ENCODE assay signal across 27 cellular contexts in the genomic region with DNA sequence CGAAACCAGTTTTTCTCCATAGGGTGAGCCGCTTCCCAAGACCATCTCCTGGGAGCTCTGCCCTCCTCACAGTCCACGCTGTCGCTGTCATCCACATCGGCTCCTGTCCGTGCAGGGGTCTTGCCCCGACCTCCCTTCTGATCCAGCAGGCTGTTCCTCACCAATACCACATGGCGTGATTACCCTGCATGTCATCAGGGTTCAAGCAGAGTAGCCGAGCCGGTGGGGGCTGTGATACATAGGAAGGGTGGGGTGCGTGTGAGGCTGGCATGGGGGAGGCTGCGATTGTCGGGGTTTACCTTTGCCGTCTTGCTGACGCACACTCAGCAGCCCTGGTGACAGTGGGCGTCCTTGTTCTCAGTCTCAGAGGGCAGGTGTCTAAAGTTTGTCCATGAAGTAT. TPM values are rescaled to one million over a fixed set of nuclear protein-coding genes. Genes with fewer than 3 reads are reported as not detected.
"Had no signal": no experiment of that assay in that cellular context is flagged by ENCODE, and none has a peak within 500 bp of the region (broad histone marks: within the 10 kb centered on the region; RNA-seq: fewer than 3 reads in every experiment).

No MANE protein-coding gene starts in this region.

- H3K4me1 Mint-ChIP-seq: immature natural killer cell; stimulated activated effector memory CD8-positive, alpha-beta T cell treated with anti-CD3 and anti-CD28 coated beads, Interleukin-12 subunit alpha, Interleukin-12 subunit beta, amount 100 ng/mL, for 72 hours; stimulated activated naive CD8-positive, alpha-beta T cell treated with anti-CD3 and anti-CD28 coated beads, Interleukin-15, amount 100 ng/mL, for 72 hours had no signal

- FAIRE-seq: small intestine, TTC549 had no signal

- DNase-seq: activated CD4-positive, alpha-beta T cell treated with anti-CD3 and anti-CD28 coated beads, Interleukin-2, amount 10 ng/mL, durations not matched to agents 7 days and 5 days; activated CD4-positive, CD25-positive, alpha-beta regulatory T cell treated with anti-CD3 and anti-CD28 coated beads, Interleukin-2, amount 50 U/mL, for 72 hours; activated CD8-positive, alpha-beta T cell treated with anti-CD3 and anti-CD28 coated beads, Interleukin-2, amount 10 ng/mL, durations not matched to agents 7 days and 5 days; activated gamma-delta T cell treated with Interleukin-2 at 50 U/mL for 16 hours; amygdala; dermis blood vessel endothelial cell; effector CD8-positive, alpha-beta T cell; erythroblast; foreskin fibroblast; glutamatergic neuron; immature natural killer cell; left ventricle myocardium superior; nephron progenitor cell; right lobe of liver; small intestine; stimulated activated CD4-positive, alpha-beta T cell treated with anti-CD3 and anti-CD28 coated beads, Interleukin-2, amount 100 ng/mL, for 24 hours; stimulated activated naive CD8-positive, alpha-beta T cell treated with anti-CD3 and anti-CD28 coated beads, Interleukin-15, amount 100 ng/mL, for 72 hours; uterus; WERI-Rb-1 had no signal

- H3K4me3 Mint-ChIP-seq: activated CD4-positive, alpha-beta T cell treated with anti-CD3 and anti-CD28 coated beads, Interleukin-2, amount 10 ng/mL, durations not matched to agents 7 days and 5 days; activated CD8-positive, alpha-beta T cell treated with anti-CD3 and anti-CD28 coated beads, Interleukin-2, amount 10 ng/mL, durations not matched to agents 7 days and 5 days; activated naive CD8-positive, alpha-beta T cell; activated T-helper 1 cell treated with anti-CD3 and anti-CD28 coated beads, Interleukin-12 subunit alpha, Interleukin-12 subunit beta, Interleukin-2, Interleukin-4 antibody, amounts not matched to agents 30 ng/mL and 10 ng/mL and 1 ng/mL, durations not matched to agents 14 hours and 24 hours and 36 hours; immature natural killer cell; nephron progenitor cell; stimulated activated effector memory CD8-positive, alpha-beta T cell treated with anti-CD3 and anti-CD28 coated beads, Interleukin-12 subunit alpha, Interleukin-12 subunit beta, amount 100 ng/mL, for 72 hours; stimulated activated naive CD8-positive, alpha-beta T cell treated with anti-CD3 and anti-CD28 coated beads, Interleukin-15, amount 100 ng/mL, for 72 hours had no signal

- H3K36me3 ChIP-seq: cardiac muscle cell, right lobe of liver, suprapubic skin, tibial nerve, uterus, WERI-Rb-1 had no signal

- H3K27me3 ChIP-seq: cardiac muscle cell, hepatocyte, right lobe of liver, suprapubic skin had no signal

- H3K36me3 Mint-ChIP-seq: activated naive CD8-positive, alpha-beta T cell; immature natural killer cell; stimulated activated effector memory CD8-positive, alpha-beta T cell treated with anti-CD3 and anti-CD28 coated beads, Interleukin-12 subunit alpha, Interleukin-12 subunit beta, amount 100 ng/mL, for 72 hours had no signal

- H3K4me3 ChIP-seq: cardiac muscle cell, hepatocyte, right lobe of liver, suprapubic skin, tibial nerve, uterus had no signal

- H3K27ac Mint-ChIP-seq: activated CD4-positive, alpha-beta T cell treated with anti-CD3 and anti-CD28 coated beads, Interleukin-2, amount 10 ng/mL, durations not matched to agents 7 days and 5 days; activated CD8-positive, alpha-beta T cell treated with anti-CD3 and anti-CD28 coated beads, Interleukin-2, amount 10 ng/mL, durations not matched to agents 7 days and 5 days; activated naive CD8-positive, alpha-beta T cell; activated T-helper 1 cell treated with anti-CD3 and anti-CD28 coated beads, Interleukin-12 subunit alpha, Interleukin-12 subunit beta, Interleukin-2, Interleukin-4 antibody, amounts not matched to agents 30 ng/mL and 10 ng/mL and 1 ng/mL, durations not matched to agents 14 hours and 24 hours and 36 hours; nephron progenitor cell had no signal

- ATAC-seq: activated CD8-positive, alpha-beta T cell treated with anti-CD3 and anti-CD28 coated beads, Interleukin-2, amount 10 ng/mL, durations not matched to agents 7 days and 5 days; left ventricle myocardium superior; right lobe of liver; stimulated activated effector memory CD8-positive, alpha-beta T cell treated with anti-CD3 and anti-CD28 coated beads, Interleukin-12 subunit alpha, Interleukin-12 subunit beta, amount 100 ng/mL, for 72 hours; stimulated activated naive CD8-positive, alpha-beta T cell treated with anti-CD3 and anti-CD28 coated beads, Interleukin-15, amount 100 ng/mL, for 72 hours had no signal

- H3K9me3 Mint-ChIP-seq: activated CD4-positive, alpha-beta T cell treated with anti-CD3 and anti-CD28 coated beads, Interleukin-2, amount 10 ng/mL, durations not matched to agents 7 days and 5 days; activated T-helper 1 cell treated with anti-CD3 and anti-CD28 coated beads, Interleukin-12 subunit alpha, Interleukin-12 subunit beta, Interleukin-2, Interleukin-4 antibody, amounts not matched to agents 30 ng/mL and 10 ng/mL and 1 ng/mL, durations not matched to agents 14 hours and 24 hours and 36 hours; immature natural killer cell; stimulated activated effector memory CD8-positive, alpha-beta T cell treated with anti-CD3 and anti-CD28 coated beads, Interleukin-12 subunit alpha, Interleukin-12 subunit beta, amount 100 ng/mL, for 72 hours; stimulated activated naive CD8-positive, alpha-beta T cell treated with anti-CD3 and anti-CD28 coated beads, Interleukin-15, amount 100 ng/mL, for 72 hours had no signal

RNA-seq across cellular contexts. Expression of gene CRIP2, which starts 33.4 kb away (rescaled TPM):
- total RNA-seq: activated T-helper 1 cell treated with anti-CD3 and anti-CD28 coated beads, Interleukin-12 subunit alpha, Interleukin-12 subunit beta, Interleukin-2, Interleukin-4 antibody, amounts not matched to agents 30 ng/mL and 10 ng/mL and 1 ng/mL, durations not matched to agents 14 hours and 24 hours and 36 hours had no signal
